Comparison of ENCODE assay signal across 21 cellular contexts in genomic region chr18:51757525-51757924, GRCh38.
"Had no signal": no experiment of that assay in that cellular context is flagged by ENCODE, and none has a peak within 500 bp of the region (broad histone marks: within the 10 kb centered on the region; RNA-seq: fewer than 3 reads in every experiment).

No MANE protein-coding gene starts in this region.

- H3K27me3 Mint-ChIP-seq: IgD-negative memory B cell had no signal

- H3K4me3 Mint-ChIP-seq: IgD-negative memory B cell had no signal

- H3K9me3 ChIP-seq: SJSA1 had no signal

- H3K27me3 ChIP-seq: SJSA1 had no signal

- H3K27ac ChIP-seq: KMS-11, SJSA1, SK-N-MC had no signal

- FAIRE-seq: K562, RCC 7860 had no signal

- H3K4me3 ChIP-seq: K562, SJSA1, SK-N-MC had no signal

- H3K4me2 ChIP-seq: KMS-11 had no signal

- H3K36me3 ChIP-seq: SJSA1 had no signal

- H3K4me1 ChIP-seq: SJSA1 had no signal

- DNase-seq: Kasumi-1, MM.1S, NCI-H1092 treated with DMSO at 0.1 percent for 48 hours, NCI-H1694 treated with DMSO at 0.1 percent for 48 hours, NCI-H2029, NCI-H2081 treated with DMSO at 0.1 percent for 48 hours, NCI-H2171, NCI-H345, NCI-H446 treated with DMSO at 0.1 percent for 48 hours, NCI-H510A treated with DMSO at 0.1 percent for 48 hours, NCI-H526, NCI-H774, Right ventricle myocardium superior, RPMI8226, SIG-M5 had no signal

- H3K36me3 Mint-ChIP-seq: IgD-negative memory B cell had no signal

- H3K27ac Mint-ChIP-seq: IgD-negative memory B cell had no signal
